In the genomic region with DNA sequence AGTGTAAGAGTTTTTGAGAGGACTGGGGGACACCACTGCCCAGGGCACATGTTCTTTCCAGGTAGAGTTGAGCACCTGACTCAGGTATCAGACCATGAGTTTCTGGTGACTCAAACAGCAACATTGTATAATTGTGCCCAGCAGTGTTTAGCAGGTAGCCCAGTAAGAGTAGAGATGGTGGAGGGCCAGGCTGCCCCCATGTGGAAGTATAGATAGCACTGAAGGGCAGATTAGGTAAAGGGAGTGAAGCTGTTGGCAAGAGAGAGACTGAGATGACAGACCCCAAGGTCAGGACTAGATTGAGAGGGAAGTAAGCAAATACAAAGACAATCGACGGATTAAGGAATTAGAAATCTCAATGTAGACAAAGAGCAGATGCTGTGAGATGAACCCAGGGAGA, we compare ENCODE assay signal across 1 cellular context.
TF ChIP-seq lines count a peak whose summit lies in the region.

No MANE protein-coding gene starts in this region.

TF ChIP-seq in H1, 55 proteins besides CTCF, POLR2A, EP300 and RAD21 (continued from another document):
- TF ChIP-seq, protein P1, sequence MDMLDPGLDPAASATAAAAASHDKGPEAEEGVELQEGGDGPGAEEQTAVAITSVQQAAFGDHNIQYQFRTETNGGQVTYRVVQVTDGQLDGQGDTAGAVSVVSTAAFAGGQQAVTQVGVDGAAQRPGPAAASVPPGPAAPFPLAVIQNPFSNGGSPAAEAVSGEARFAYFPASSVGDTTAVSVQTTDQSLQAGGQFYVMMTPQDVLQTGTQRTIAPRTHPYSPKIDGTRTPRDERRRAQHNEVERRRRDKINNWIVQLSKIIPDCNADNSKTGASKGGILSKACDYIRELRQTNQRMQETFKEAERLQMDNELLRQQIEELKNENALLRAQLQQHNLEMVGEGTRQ (IDR thresholded peaks at IDR 0.05; ENCODE audit: low read length) = no peak
